ENCODE assay signal across 24 cellular contexts in genomic region chr10:104938031-104938430, GRCh38.
"Had no signal": no experiment of that assay in that cellular context is flagged by ENCODE, and none has a peak within 500 bp of the region (broad histone marks: within the 10 kb centered on the region; RNA-seq: fewer than 3 reads in every experiment).

No MANE protein-coding gene starts in this region.

- H3K4me3 ChIP-seq: adrenal gland, ascending aorta, skin epidermis, testis, transverse colon had no signal

- H3K27ac Mint-ChIP-seq: activated naive CD4-positive, alpha-beta T cell treated with anti-CD3 and anti-CD28 coated beads for 36 hours; activated naive CD8-positive, alpha-beta T cell treated with anti-CD3 and anti-CD28 coated beads for 36 hours; effector memory CD8-positive, alpha-beta T cell; nephron progenitor cell had no signal

- H3K9me3 Mint-ChIP-seq: activated naive CD8-positive, alpha-beta T cell treated with anti-CD3 and anti-CD28 coated beads for 36 hours; nephron progenitor cell had no signal

- H3K27me3 ChIP-seq: adrenal gland, ascending aorta, foreskin keratinocyte, neutrophil, testis, transverse colon had no signal

- ATAC-seq: effector memory CD8-positive, alpha-beta T cell; left colon; sciatic nerve had no signal

- FAIRE-seq: islet of Langerhans, TTC549 had no signal

- H3K9me3 ChIP-seq: adrenal gland, ascending aorta, neutrophil, testis, transverse colon had no signal

- H3K27ac ChIP-seq: ascending aorta, foreskin keratinocyte, neutrophil, skin epidermis, testis, transverse colon, VCaP had no signal

- H3K4me3 Mint-ChIP-seq: activated naive CD4-positive, alpha-beta T cell treated with anti-CD3 and anti-CD28 coated beads for 36 hours; activated naive CD8-positive, alpha-beta T cell treated with anti-CD3 and anti-CD28 coated beads for 36 hours; effector memory CD8-positive, alpha-beta T cell; nephron progenitor cell had no signal

- H3K27me3 Mint-ChIP-seq: activated naive CD8-positive, alpha-beta T cell treated with anti-CD3 and anti-CD28 coated beads for 36 hours; effector memory CD8-positive, alpha-beta T cell had no signal

- DNase-seq: activated CD4-positive, alpha-beta T cell treated with anti-CD3 and anti-CD28 coated beads for 4 hours; activated CD4-positive, alpha-beta T cell treated with anti-CD3 and anti-CD28 coated beads, Interleukin-2, amount 50 U/mL, for 4 hours; activated effector memory CD4-positive, alpha-beta T cell treated with anti-CD3 and anti-CD28 coated beads, Interleukin-2, amount 50 U/mL, for 16 hours; activated naive CD8-positive, alpha-beta T cell treated with anti-CD3 and anti-CD28 coated beads for 36 hours; caudate nucleus; cortex of kidney; effector memory CD8-positive, alpha-beta T cell; left colon; nephron progenitor cell; stimulated activated CD4-positive, alpha-beta T cell treated with anti-CD3 and anti-CD28 coated beads, Interleukin-12 subunit alpha, Interleukin-12 subunit beta, amount 100 ng/mL, for 4 hours; stimulated activated CD4-positive, alpha-beta T cell treated with anti-CD3 and anti-CD28 coated beads, Interleukin-4, amount 100 ng/mL, for 1 hour; stimulated activated naive CD8-positive, alpha-beta T cell treated with anti-CD3 and anti-CD28 coated beads, Interleukin-15, Interleukin-2, amounts not matched to agents 100 U/mL and 50 U/mL, for 24 hours; testis; transverse colon had no signal

- H3K4me1 ChIP-seq: ascending aorta, foreskin keratinocyte, testis, transverse colon had no signal

- H3K36me3 ChIP-seq: adrenal gland, ascending aorta, neutrophil, transverse colon had no signal
